2 cellular contexts compared by ENCODE assay signal in the genomic region with DNA sequence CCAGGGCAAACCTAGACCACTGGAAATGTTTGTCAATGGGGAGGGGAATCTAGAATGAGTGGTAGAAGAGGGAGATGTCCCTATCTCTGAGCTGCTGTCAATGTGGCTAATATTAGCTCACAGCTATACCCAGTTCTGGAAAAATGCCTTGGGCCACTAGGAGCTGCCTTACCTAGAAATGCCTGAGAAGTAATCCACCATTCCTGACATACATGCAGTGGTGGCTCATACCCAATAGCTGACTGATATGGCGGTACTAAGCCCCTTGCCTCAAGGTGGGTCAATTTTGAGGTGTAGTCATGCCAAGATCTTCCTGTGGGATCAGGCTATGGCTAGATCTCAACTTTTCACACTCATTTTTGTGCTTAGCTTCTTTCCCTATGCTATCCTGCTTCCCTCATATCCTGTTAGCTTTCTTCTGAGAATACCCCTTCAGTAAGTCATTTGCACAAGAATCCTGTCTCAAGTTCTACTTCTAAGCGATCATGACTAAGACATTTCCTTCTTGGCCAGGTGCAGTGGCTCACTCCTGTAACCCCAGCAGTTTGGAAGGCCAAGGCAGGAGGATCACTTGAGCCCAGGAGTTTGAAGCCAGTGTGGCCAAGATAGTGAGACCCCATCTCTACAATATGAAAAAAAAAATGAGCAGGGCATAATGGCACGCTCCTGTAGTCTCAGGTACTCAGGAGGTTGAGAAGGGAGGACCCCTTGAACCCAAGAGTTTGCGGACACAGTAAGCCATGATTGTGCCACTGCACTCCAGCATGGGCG.
TF ChIP-seq lines count a peak whose summit lies in the region.

No MANE protein-coding gene starts in this region.

TF ChIP-seq in GM23338, 12 proteins besides CTCF, POLR2A, EP300 and RAD21:
- no peak for TF ChIP-seq JUNB (IDR thresholded peaks at IDR 0.05; ENCODE audit: unreplicated experiment)
- TF ChIP-seq POLR2AphosphoS5 (IDR thresholded peaks at IDR 0.05; ENCODE audit: low read depth) = no peak
- TF ChIP-seq ZNF114 (CRISPR knock-in tag; IDR thresholded peaks at IDR 0.05) = no peak
- no peak for TF ChIP-seq NANOG (IDR thresholded peaks at IDR 0.05; ENCODE audit: borderline replicate concordance)
- TF ChIP-seq CREB1 (CRISPR knock-in tag; IDR thresholded peaks at IDR 0.05; ENCODE audit: low read depth) = no peak
- no peak for TF ChIP-seq EZH2phosphoT487 (IDR thresholded peaks at IDR 0.05; ENCODE audit: unreplicated experiment)
- no peak for TF ChIP-seq ZNF331 (CRISPR knock-in tag; IDR thresholded peaks at IDR 0.05; ENCODE audit: low read depth)

TF ChIP-seq in K562, 482 proteins besides CTCF, POLR2A, EP300 and RAD21:
- TF ChIP-seq CHCHD3 (CRISPR knock-in tag; IDR thresholded peaks at IDR 0.05) (no peak), ZNF121 (CRISPR knock-in tag; conservative IDR thresholded peaks at IDR 0.05) (peak; percentile 57)
